Comparison of ENCODE assay signal across 1 cellular context in the genomic region with DNA sequence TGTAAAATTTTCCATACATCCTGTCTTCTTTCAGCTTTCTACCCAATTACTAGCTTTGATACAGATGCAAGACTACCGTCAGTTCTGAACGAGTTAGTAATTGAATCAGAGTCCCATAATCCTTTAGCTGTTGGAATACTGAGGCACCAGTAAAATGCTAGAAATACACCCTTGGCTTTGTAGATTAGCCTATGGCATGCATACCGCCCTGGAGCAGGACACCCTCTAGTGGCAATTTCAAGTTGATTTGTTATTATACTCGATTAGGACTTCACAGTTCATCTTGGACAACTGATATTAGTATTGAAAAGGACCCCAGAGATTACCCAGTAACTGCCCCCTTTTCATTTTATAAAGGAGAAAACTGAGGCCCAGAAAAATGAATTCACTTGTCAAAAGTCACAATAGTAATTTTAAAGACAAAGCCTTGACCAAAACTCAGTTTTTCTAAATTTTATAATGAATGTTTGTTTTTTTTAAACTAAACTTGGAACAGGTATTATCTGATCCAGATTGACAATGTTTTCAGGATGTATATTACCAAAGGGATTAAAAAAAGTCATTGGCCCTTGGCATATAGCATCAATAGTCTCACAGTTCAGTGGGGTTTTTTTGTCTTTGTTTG.
TF ChIP-seq lines count a peak whose summit lies in the region.

No MANE protein-coding gene starts in this region.

TF ChIP-seq in GM23338, 12 proteins besides CTCF, POLR2A, EP300 and RAD21 (continued from another document):
- TF ChIP-seq, protein P1, sequence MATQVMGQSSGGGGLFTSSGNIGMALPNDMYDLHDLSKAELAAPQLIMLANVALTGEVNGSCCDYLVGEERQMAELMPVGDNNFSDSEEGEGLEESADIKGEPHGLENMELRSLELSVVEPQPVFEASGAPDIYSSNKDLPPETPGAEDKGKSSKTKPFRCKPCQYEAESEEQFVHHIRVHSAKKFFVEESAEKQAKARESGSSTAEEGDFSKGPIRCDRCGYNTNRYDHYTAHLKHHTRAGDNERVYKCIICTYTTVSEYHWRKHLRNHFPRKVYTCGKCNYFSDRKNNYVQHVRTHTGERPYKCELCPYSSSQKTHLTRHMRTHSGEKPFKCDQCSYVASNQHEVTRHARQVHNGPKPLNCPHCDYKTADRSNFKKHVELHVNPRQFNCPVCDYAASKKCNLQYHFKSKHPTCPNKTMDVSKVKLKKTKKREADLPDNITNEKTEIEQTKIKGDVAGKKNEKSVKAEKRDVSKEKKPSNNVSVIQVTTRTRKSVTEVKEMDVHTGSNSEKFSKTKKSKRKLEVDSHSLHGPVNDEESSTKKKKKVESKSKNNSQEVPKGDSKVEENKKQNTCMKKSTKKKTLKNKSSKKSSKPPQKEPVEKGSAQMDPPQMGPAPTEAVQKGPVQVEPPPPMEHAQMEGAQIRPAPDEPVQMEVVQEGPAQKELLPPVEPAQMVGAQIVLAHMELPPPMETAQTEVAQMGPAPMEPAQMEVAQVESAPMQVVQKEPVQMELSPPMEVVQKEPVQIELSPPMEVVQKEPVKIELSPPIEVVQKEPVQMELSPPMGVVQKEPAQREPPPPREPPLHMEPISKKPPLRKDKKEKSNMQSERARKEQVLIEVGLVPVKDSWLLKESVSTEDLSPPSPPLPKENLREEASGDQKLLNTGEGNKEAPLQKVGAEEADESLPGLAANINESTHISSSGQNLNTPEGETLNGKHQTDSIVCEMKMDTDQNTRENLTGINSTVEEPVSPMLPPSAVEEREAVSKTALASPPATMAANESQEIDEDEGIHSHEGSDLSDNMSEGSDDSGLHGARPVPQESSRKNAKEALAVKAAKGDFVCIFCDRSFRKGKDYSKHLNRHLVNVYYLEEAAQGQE (IDR thresholded peaks at IDR 0.05; ENCODE audit: unreplicated experiment) = no peak
- no peak for TF ChIP-seq NANOG (IDR thresholded peaks at IDR 0.05; ENCODE audit: borderline replicate concordance)
- TF ChIP-seq EZH2 (IDR thresholded peaks at IDR 0.05; ENCODE audit: low read depth, unreplicated experiment) = no peak
TF ChIP-seq in GM23338: peak in this region for 0.
